In genomic region chr10:15419279-15419874, GRCh38 we compare ENCODE assay signal across 9 cellular contexts. TPM values are rescaled to one million over a fixed set of nuclear protein-coding genes. Genes with fewer than 3 reads are reported as not detected.
DNase-seq lines count a peak whose midpoint lies in the region; ATAC-seq and TF ChIP-seq lines count a peak whose summit lies in the region.
"Had no signal": no experiment of that assay in that cellular context is flagged by ENCODE, and none has a peak within 500 bp of the region (broad histone marks: within the 10 kb centered on the region; RNA-seq: fewer than 3 reads in every experiment).

No MANE protein-coding gene starts in this region.

- no peak for TF ChIP-seq EP300 in sigmoid colon (IDR thresholded peaks at IDR 0.05)

- H3K27ac ChIP-seq in A673 (ENCODE audit: low read depth, low read length, poor library complexity, severe bottlenecking) (no peak overlapping the region), sigmoid colon (no peak overlapping the region)

- H3K4me3 ChIP-seq in A673 (ENCODE audit: low read depth, low read length, poor library complexity, severe bottlenecking) (no peak overlapping the region), Loucy (ENCODE audit: low read length, poor library complexity, severe bottlenecking) (no peak overlapping the region), sigmoid colon (no peak overlapping the region)

- CTCF ChIA-PET in A673 (lab: Charles Lee): no interaction called here
- CTCF ChIA-PET in activated CD4-positive, alpha-beta memory T cell treated with anti-CD3 and anti-CD28 coated beads, Interleukin-2, amount 10 ng/mL, durations not matched to agents 7 days and 5 days (lab: Charles Lee): interaction anchor here (0.7 to 2.1 kb wide), 8 partner anchors 9 to 333 kb away, joined by 3 to 6 read pairs (median 3); no protein-coding TSS in a partner anchor

- no peak overlapping the region for H3K4me2 ChIP-seq in Loucy (ENCODE audit: low read depth, low read length, poor library complexity, severe bottlenecking)

- TF ChIP-seq POLR2A in sigmoid colon (IDR thresholded peaks at IDR 0.05): no peak

- H2AFZ ChIP-seq in Loucy (ENCODE audit: low read length): no peak overlapping the region

- no peaks in the 10 kb centered on the region for H3K4me1 Mint-ChIP-seq in activated CD4-positive, alpha-beta memory T cell treated with anti-CD3 and anti-CD28 coated beads, Interleukin-2, amount 10 ng/mL, durations not matched to agents 7 days and 5 days

- no peak overlapping the region for H3K9ac ChIP-seq in Loucy (ENCODE audit: low read depth, low read length, poor library complexity, severe bottlenecking)

- WGBS in sigmoid colon, 2 donors: 21 to 48% methylated on average over 3 of the region's 3 CpGs

- H3K9me3 ChIP-seq in A673 (ENCODE audit: low read depth, low read length, poor library complexity, severe bottlenecking) (peaks cover 9% of the 10 kb centered on the region), Loucy (ENCODE audit: insufficient read depth, low read depth, low read length) (no peaks in the 10 kb centered on the region), sigmoid colon (no peaks in the 10 kb centered on the region)

- no peaks in the 10 kb centered on the region for H3K9me3 Mint-ChIP-seq in activated CD4-positive, alpha-beta memory T cell treated with anti-CD3 and anti-CD28 coated beads, Interleukin-2, amount 10 ng/mL, durations not matched to agents 7 days and 5 days

- H3K27me3 ChIP-seq in A673 (replicated peaks; ENCODE audit: insufficient read depth, low read depth, low read length, poor library complexity) (no peaks in the 10 kb centered on the region), Loucy (ENCODE audit: insufficient read depth, low read length, poor library complexity, severe bottlenecking) (no peaks in the 10 kb centered on the region), sigmoid colon (no peaks in the 10 kb centered on the region)

- H3K27ac Mint-ChIP-seq in activated CD4-positive, alpha-beta memory T cell treated with anti-CD3 and anti-CD28 coated beads, Interleukin-2, amount 10 ng/mL, durations not matched to agents 7 days and 5 days: no peak overlapping the region
- H3K27ac Mint-ChIP-seq: dendritic cell treated with granulocyte-macrophage colony-stimulating factor and Interleukin-4, amounts not matched to agents 40 ng/mL and 50 ng/mL, for 4 days had no signal

- H3F3A ChIP-seq in Loucy (ENCODE audit: low read depth): no peaks in the 10 kb centered on the region

- no peak overlapping the region for H3K4me3 Mint-ChIP-seq in activated CD4-positive, alpha-beta memory T cell treated with anti-CD3 and anti-CD28 coated beads, Interleukin-2, amount 10 ng/mL, durations not matched to agents 7 days and 5 days
- H3K4me3 Mint-ChIP-seq: dendritic cell treated with granulocyte-macrophage colony-stimulating factor and Interleukin-4, amounts not matched to agents 40 ng/mL and 50 ng/mL, for 4 days had no signal

- no peaks in the 10 kb centered on the region for H3K9me2 ChIP-seq in Loucy (replicated peaks; ENCODE audit: low read depth, low read length)

- no peak for ATAC-seq in HG02588 (IDR thresholded peaks at IDR 0.05; ENCODE audit: unreplicated experiment)

- peaks cover 11% of the 10 kb centered on the region for H3K27me3 Mint-ChIP-seq in activated CD4-positive, alpha-beta memory T cell treated with anti-CD3 and anti-CD28 coated beads, Interleukin-2, amount 10 ng/mL, durations not matched to agents 7 days and 5 days
- H3K27me3 Mint-ChIP-seq: dendritic cell treated with granulocyte-macrophage colony-stimulating factor and Interleukin-4, amounts not matched to agents 40 ng/mL and 50 ng/mL, for 4 days had no signal

- no peaks in the 10 kb centered on the region for H4K20me1 ChIP-seq in Loucy (ENCODE audit: insufficient read depth, low read length, poor library complexity, severe bottlenecking)

- TF ChIP-seq CTCF in A673 (conservative IDR thresholded peaks at IDR 0.05; ENCODE audit: low read depth, low read length) (peak; percentile 89), Loucy (conservative IDR thresholded peaks at IDR 0.05; ENCODE audit: low read length) (peak; percentile 84), sigmoid colon (IDR thresholded peaks at IDR 0.05) (peak; percentile 30 to 70 (median 48))

- POLR2A ChIA-PET in A673 (lab: Charles Lee; ENCODE audit: low non-redundant PET): no interaction called here
- POLR2A ChIA-PET in activated CD4-positive, alpha-beta memory T cell treated with anti-CD3 and anti-CD28 coated beads, Interleukin-2, amount 10 ng/mL, durations not matched to agents 7 days and 5 days (lab: Charles Lee): no interaction called here

- DNase-seq in A673 (ENCODE audit: low spot score) (peak; percentile 67), GM03348 (ENCODE audit: low spot score) (peak; percentile 66), glomerular visceral epithelial cell (ENCODE audit: extremely low spot score) (peak; percentile 49), sigmoid colon (no peak), NCI-H2107 treated with DMSO at 0.1 percent for 48 hours (lab: John Stamatoyannopoulos, UW; ENCODE audit: unreplicated experiment) (no peak)
- DNase-seq in activated CD4-positive, alpha-beta memory T cell treated with anti-CD3 and anti-CD28 coated beads, Interleukin-2, amount 10 ng/mL, durations not matched to agents 7 days and 5 days: peak; percentile 31

- no peaks in the 10 kb centered on the region for H3K36me3 ChIP-seq in A673 (ENCODE audit: insufficient read depth, low read length, poor library complexity, severe bottlenecking)
- H3K36me3 ChIP-seq in Loucy (ENCODE audit: insufficient read depth, low read length): no peaks in the 10 kb centered on the region
- no peaks in the 10 kb centered on the region for H3K36me3 ChIP-seq in sigmoid colon

- H3K4me1 ChIP-seq in A673 (ENCODE audit: insufficient read depth, low read length, poor library complexity, severe bottlenecking) (no peaks in the 10 kb centered on the region), Loucy (ENCODE audit: insufficient read depth, low read length, poor library complexity, severe bottlenecking) (no peaks in the 10 kb centered on the region), sigmoid colon (no peaks in the 10 kb centered on the region)

- H3K79me2 ChIP-seq in Loucy (ENCODE audit: insufficient read depth, low read length): no peaks in the 10 kb centered on the region

- intact Hi-C loops in A673 (cut with micrococcal nuclease; ENCODE audit: unreplicated experiment) (no loop called here), sigmoid colon (cut with DNase I) (loop anchor here (2.0 kb wide), 1 partner anchor 209 kb away; no protein-coding TSS in a partner anchor)

- no TSS peak for BruUV-seq in A673 (replicated peaks; lab: Mats Ljungman, UMichigan)

- no peaks in the 10 kb centered on the region for H3K36me3 Mint-ChIP-seq in activated CD4-positive, alpha-beta memory T cell treated with anti-CD3 and anti-CD28 coated beads, Interleukin-2, amount 10 ng/mL, durations not matched to agents 7 days and 5 days (ENCODE audit: low read depth)

RNA-seq across cellular contexts. Expression of gene FAM171A1, which starts 48.3 kb away (rescaled TPM):
- total RNA-seq in A673 (2021) (46.5 and 47.1 TPM in 2 replicates), sigmoid colon (1 to 10 TPM; 4.3 to 9.7 (median 6.4) TPM)
- total RNA-seq in activated CD4-positive, alpha-beta memory T cell treated with anti-CD3 and anti-CD28 coated beads, Interleukin-2, amount 10 ng/mL, durations not matched to agents 7 days and 5 days: 1 to 10 TPM; 6.0 to 6.8 TPM
- 10 to 100 TPM in 1 of 3 donors, 1 to 10 TPM in 2; 6.7 to 29.0 (median 7.2) TPM for polyA plus RNA-seq in sigmoid colon

Comparison
In these comparisons a context has a peak if more than half of its experiments do, and no peak if none do; other contexts are left out.
1. DNase-seq: peak in A673 (single experiment), GM03348 (single experiment), activated CD4-positive, alpha-beta memory T cell treated with anti-CD3 and anti-CD28 coated beads, Interleukin-2, amount 10 ng/mL, durations not matched to agents 7 days and 5 days (single experiment) and glomerular visceral epithelial cell (single experiment); none in sigmoid colon (single experiment) and NCI-H2107 treated with DMSO at 0.1 percent for 48 hours (single experiment).
2. Peak in every context shown above with its lines, with median percentiles within 50 percentile points of each other: CTCF ChIP-seq.